In the genomic region with DNA sequence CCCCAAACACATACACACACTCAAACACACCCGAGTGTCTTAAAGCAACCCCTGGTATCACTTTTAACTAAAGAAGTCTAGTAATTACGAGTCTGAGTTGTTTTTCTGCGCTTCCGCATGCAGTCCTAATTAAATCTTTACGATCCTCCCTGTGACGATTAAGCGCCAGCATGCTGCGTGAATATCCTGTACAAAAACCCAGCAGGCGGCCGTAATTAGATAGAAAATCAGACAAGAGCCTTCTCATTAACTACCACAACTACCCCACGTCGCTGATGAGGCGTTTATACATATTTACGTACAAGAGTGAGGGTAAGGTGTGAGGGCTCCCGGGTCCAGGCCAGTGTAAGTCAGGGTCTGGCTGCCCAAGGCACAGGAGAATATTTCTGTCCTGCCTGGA, we compare ENCODE assay signal across 27 cellular contexts. TPM values are rescaled to one million over a fixed set of nuclear protein-coding genes. Genes with fewer than 3 reads are reported as not detected.
DNase-seq lines count a peak whose midpoint lies in the region; ATAC-seq and TF ChIP-seq lines count a peak whose summit lies in the region.
"Had no signal": no experiment of that assay in that cellular context is flagged by ENCODE, and none has a peak within 500 bp of the region (broad histone marks: within the 10 kb centered on the region; RNA-seq: fewer than 3 reads in every experiment).

No MANE protein-coding gene starts in this region.

- no peak overlapping the region for H3K27ac Mint-ChIP-seq in WTC11
- H3K27ac Mint-ChIP-seq in neural progenitor cell: no peak overlapping the region
- H3K27ac Mint-ChIP-seq in activated naive CD4-positive, alpha-beta T cell treated with anti-CD3 and anti-CD28 coated beads, Interleukin-2, amount 10 ng/mL, durations not matched to agents 7 days and 5 days: no peak overlapping the region
- H3K27ac Mint-ChIP-seq: activated CD4-positive, alpha-beta T cell treated with anti-CD3 and anti-CD28 coated beads, Interleukin-2, amount 10 ng/mL, durations not matched to agents 7 days and 5 days; CD4-positive, CD25-positive, alpha-beta regulatory T cell; natural killer cell treated with Interleukin-12 subunit alpha and Interleukin-12 subunit beta and Interleukin-15 and Interleukin-18, amount 100 ng/mL, for 72 hours; stimulated activated effector memory CD8-positive, alpha-beta T cell treated with anti-CD3 and anti-CD28 coated beads, Interleukin-12 subunit alpha, Interleukin-12 subunit beta, amount 100 ng/mL, for 72 hours had no signal

- H3F3A ChIP-seq in neural progenitor cell (ENCODE audit: low read depth): peaks cover 34% of the 10 kb centered on the region

- H3K27me3 ChIP-seq in neural progenitor cell (peaks cover 100% of the 10 kb centered on the region), brain microvascular endothelial cell (replicated peaks) (peaks cover 20% of the 10 kb centered on the region)

- in situ Hi-C loops in brain microvascular endothelial cell (cut with HindIII; ENCODE audit: low pct_ligation_motif_present, low sequenced_read_pairs): no loop called here

- no peak overlapping the region for H3K9ac ChIP-seq in neural progenitor cell

- H3K4me3 ChIP-seq in neural progenitor cell (no peak overlapping the region), brain microvascular endothelial cell (ENCODE audit: low read depth, low read length) (no peak overlapping the region)
- H3K4me3 ChIP-seq: pancreas had no signal

- DNase-seq in COR-L47 (lab: John Stamatoyannopoulos, UW) (peak; percentile 95), NCI-H1436 (lab: John Stamatoyannopoulos, UW) (peak; percentile 48), WTC11 (ENCODE audit: low spot score) (no peak), neural progenitor cell (ENCODE audit: low spot score) (peak; percentile 77), brain microvascular endothelial cell (no peak), NCI-H2107 (lab: John Stamatoyannopoulos, UW) (no peak), UCSD-AML1 (lab: John Stamatoyannopoulos, UW; ENCODE audit: unreplicated experiment) (no peak)
- DNase-seq in activated naive CD4-positive, alpha-beta T cell treated with anti-CD3 and anti-CD28 coated beads, Interleukin-2, amount 10 ng/mL, durations not matched to agents 7 days and 5 days: no peak
- DNase-seq: activated CD4-positive, alpha-beta T cell treated with anti-CD3 and anti-CD28 coated beads, Interleukin-2, amount 10 ng/mL, durations not matched to agents 7 days and 5 days; activated gamma-delta T cell treated with Interleukin-2 at 50 U/mL for 16 hours; activated T-cell treated with anti-CD3 and anti-CD28 coated beads, Interleukin-2, amount 50 U/mL, for 4 hours; CD4-positive, CD25-positive, alpha-beta regulatory T cell; cerebellar nuclear complex; islet precursor cell; KG1; MM.1S; NCI-H187; NCI-H345; pancreas; right cardiac atrium; stimulated activated CD4-positive, alpha-beta T cell treated with anti-CD3 and anti-CD28 coated beads, Interleukin-4, amount 100 ng/mL, for 24 hours had no signal

- TF ChIP-seq CTCF in WTC11 (IDR thresholded peaks at IDR 0.05) (no peak), neural progenitor cell (IDR thresholded peaks at IDR 0.05) (no peak), brain microvascular endothelial cell (IDR thresholded peaks at IDR 0.05; ENCODE audit: low read depth, low read length, missing control alignments) (no peak)

- CTCF ChIA-PET in WTC11 (lab: Charles Lee): no interaction called here
- CTCF ChIA-PET in activated naive CD4-positive, alpha-beta T cell treated with anti-CD3 and anti-CD28 coated beads, Interleukin-2, amount 10 ng/mL, durations not matched to agents 7 days and 5 days (lab: Charles Lee): no interaction called here

- peaks cover 100% of the 10 kb centered on the region for H3K27me3 Mint-ChIP-seq in WTC11 (ENCODE audit: low read depth)
- H3K27me3 Mint-ChIP-seq in neural progenitor cell (ENCODE audit: insufficient read depth, low read depth): peaks cover 89% of the 10 kb centered on the region
- peaks cover 59% of the 10 kb centered on the region for H3K27me3 Mint-ChIP-seq in activated naive CD4-positive, alpha-beta T cell treated with anti-CD3 and anti-CD28 coated beads, Interleukin-2, amount 10 ng/mL, durations not matched to agents 7 days and 5 days

- H3K9me3 ChIP-seq in neural progenitor cell (ENCODE audit: low read depth): no peaks in the 10 kb centered on the region
- H3K9me3 ChIP-seq: pancreas had no signal

- H3K27ac ChIP-seq in neural progenitor cell (no peak overlapping the region), brain microvascular endothelial cell (no peak overlapping the region)
- H3K27ac ChIP-seq: pancreas had no signal

- peaks cover 39% of the 10 kb centered on the region for H3K4me1 ChIP-seq in neural progenitor cell
- H3K4me1 ChIP-seq: pancreas had no signal

- H3K4me3 Mint-ChIP-seq in WTC11 (peak overlapping the region; percentile 27; the same call in 1 of the 2 replicates), neural progenitor cell (peak overlapping the region; percentile 44)
- H3K4me3 Mint-ChIP-seq in activated naive CD4-positive, alpha-beta T cell treated with anti-CD3 and anti-CD28 coated beads, Interleukin-2, amount 10 ng/mL, durations not matched to agents 7 days and 5 days: no peak overlapping the region
- H3K4me3 Mint-ChIP-seq: activated CD4-positive, alpha-beta T cell treated with anti-CD3 and anti-CD28 coated beads, Interleukin-2, amount 10 ng/mL, durations not matched to agents 7 days and 5 days; activated T-cell treated with anti-CD3 and anti-CD28 coated beads, Interleukin-2, amount 50 U/mL, for 4 hours; CD4-positive, CD25-positive, alpha-beta regulatory T cell; natural killer cell treated with Interleukin-12 subunit alpha and Interleukin-12 subunit beta and Interleukin-15 and Interleukin-18, amount 100 ng/mL, for 72 hours; stimulated activated effector memory CD8-positive, alpha-beta T cell treated with anti-CD3 and anti-CD28 coated beads, Interleukin-12 subunit alpha, Interleukin-12 subunit beta, amount 100 ng/mL, for 72 hours had no signal

- no peak for ATAC-seq in WTC11
- ATAC-seq: activated T-cell treated with anti-CD3 and anti-CD28 coated beads, Interleukin-2, amount 50 U/mL, for 4 hours; HCT116; natural killer cell treated with Interleukin-12 subunit alpha and Interleukin-12 subunit beta and Interleukin-15 and Interleukin-18, amount 100 ng/mL, for 72 hours; pancreas; right cardiac atrium; stimulated activated effector memory CD8-positive, alpha-beta T cell treated with anti-CD3 and anti-CD28 coated beads, Interleukin-12 subunit alpha, Interleukin-12 subunit beta, amount 100 ng/mL, for 72 hours had no signal

- H3K9me3 Mint-ChIP-seq in WTC11 (no peaks in the 10 kb centered on the region), neural progenitor cell (no peaks in the 10 kb centered on the region)
- no peaks in the 10 kb centered on the region for H3K9me3 Mint-ChIP-seq in activated naive CD4-positive, alpha-beta T cell treated with anti-CD3 and anti-CD28 coated beads, Interleukin-2, amount 10 ng/mL, durations not matched to agents 7 days and 5 days
- H3K9me3 Mint-ChIP-seq: activated CD4-positive, alpha-beta T cell treated with anti-CD3 and anti-CD28 coated beads, Interleukin-2, amount 10 ng/mL, durations not matched to agents 7 days and 5 days; activated T-cell treated with anti-CD3 and anti-CD28 coated beads, Interleukin-2, amount 50 U/mL, for 4 hours; natural killer cell treated with Interleukin-12 subunit alpha and Interleukin-12 subunit beta and Interleukin-15 and Interleukin-18, amount 100 ng/mL, for 72 hours; stimulated activated effector memory CD8-positive, alpha-beta T cell treated with anti-CD3 and anti-CD28 coated beads, Interleukin-12 subunit alpha, Interleukin-12 subunit beta, amount 100 ng/mL, for 72 hours had no signal

- no peaks in the 10 kb centered on the region for H3K36me3 ChIP-seq in neural progenitor cell
- H3K36me3 ChIP-seq in brain microvascular endothelial cell (replicated peaks): no peaks in the 10 kb centered on the region
- H3K36me3 ChIP-seq: pancreas had no signal

- POLR2A ChIA-PET in WTC11 (lab: Charles Lee): no interaction called here

- H4K20me1 ChIP-seq in neural progenitor cell (ENCODE audit: low read depth): peaks cover 71% of the 10 kb centered on the region

- H3K4me1 Mint-ChIP-seq in WTC11 (peaks cover 79% of the 10 kb centered on the region), neural progenitor cell (peaks cover 18% of the 10 kb centered on the region)
- no peaks in the 10 kb centered on the region for H3K4me1 Mint-ChIP-seq in activated naive CD4-positive, alpha-beta T cell treated with anti-CD3 and anti-CD28 coated beads, Interleukin-2, amount 10 ng/mL, durations not matched to agents 7 days and 5 days
- H3K4me1 Mint-ChIP-seq: activated CD4-positive, alpha-beta T cell treated with anti-CD3 and anti-CD28 coated beads, Interleukin-2, amount 10 ng/mL, durations not matched to agents 7 days and 5 days; CD4-positive, CD25-positive, alpha-beta regulatory T cell; stimulated activated effector memory CD8-positive, alpha-beta T cell treated with anti-CD3 and anti-CD28 coated beads, Interleukin-12 subunit alpha, Interleukin-12 subunit beta, amount 100 ng/mL, for 72 hours had no signal

- H3K36me3 Mint-ChIP-seq in WTC11 (no peaks in the 10 kb centered on the region), neural progenitor cell (peaks cover 1% of the 10 kb centered on the region)
- no peaks in the 10 kb centered on the region for H3K36me3 Mint-ChIP-seq in activated naive CD4-positive, alpha-beta T cell treated with anti-CD3 and anti-CD28 coated beads, Interleukin-2, amount 10 ng/mL, durations not matched to agents 7 days and 5 days
- H3K36me3 Mint-ChIP-seq: CD4-positive, CD25-positive, alpha-beta regulatory T cell; stimulated activated effector memory CD8-positive, alpha-beta T cell treated with anti-CD3 and anti-CD28 coated beads, Interleukin-12 subunit alpha, Interleukin-12 subunit beta, amount 100 ng/mL, for 72 hours had no signal

- H3K79me2 ChIP-seq in neural progenitor cell (ENCODE audit: low read depth): no peaks in the 10 kb centered on the region

- peak overlapping the region; percentile 11 for H3K4me2 ChIP-seq in neural progenitor cell

- H2AFZ ChIP-seq in neural progenitor cell (replicated peaks): no peak overlapping the region

TF ChIP-seq in WTC11, 78 proteins besides CTCF, POLR2A, EP300 and RAD21 (continues in another document):
- TF ChIP-seq KAT7 (CRISPR knock-in tag; IDR thresholded peaks at IDR 0.05; ENCODE audit: borderline replicate concordance) (no peak), FOXP1 (CRISPR knock-in tag; IDR thresholded peaks at IDR 0.05; ENCODE audit: borderline replicate concordance) (no peak), TEAD4 (CRISPR knock-in tag; IDR thresholded peaks at IDR 0.05) (no peak), SMAD4 (CRISPR knock-in tag; IDR thresholded peaks at IDR 0.05) (no peak), CBFB (CRISPR knock-in tag; IDR thresholded peaks at IDR 0.05; ENCODE audit: low read depth) (no peak)
- TF ChIP-seq, protein P1, sequence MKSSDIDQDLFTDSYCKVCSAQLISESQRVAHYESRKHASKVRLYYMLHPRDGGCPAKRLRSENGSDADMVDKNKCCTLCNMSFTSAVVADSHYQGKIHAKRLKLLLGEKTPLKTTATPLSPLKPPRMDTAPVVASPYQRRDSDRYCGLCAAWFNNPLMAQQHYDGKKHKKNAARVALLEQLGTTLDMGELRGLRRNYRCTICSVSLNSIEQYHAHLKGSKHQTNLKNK (CRISPR knock-in tag; IDR thresholded peaks at IDR 0.05): no peak

RNA-seq across cellular contexts. Expression of gene TFAP2B, which starts 8.1 kb away (rescaled TPM):
- not detected in 3 replicates for total RNA-seq in WTC11 (2021)
- total RNA-seq in neural progenitor cell (ENCODE audit: low replicate concordance): 0.15 TPM in 1 of 2 replicates, not detected in the other
- total RNA-seq: activated CD4-positive, alpha-beta T cell treated with anti-CD3 and anti-CD28 coated beads, Interleukin-2, amount 10 ng/mL, durations not matched to agents 7 days and 5 days; activated T-cell treated with anti-CD3 and anti-CD28 coated beads, Interleukin-2, amount 50 U/mL, for 4 hours; CD4-positive, CD25-positive, alpha-beta regulatory T cell; Daoy; mononuclear cell; natural killer cell treated with Interleukin-12 subunit alpha and Interleukin-12 subunit beta and Interleukin-15 and Interleukin-18, amount 100 ng/mL, for 72 hours; pancreas; right cardiac atrium; subcutaneous adipose tissue had no signal

Comparison
In these comparisons a context has a peak if more than half of its experiments do, and no peak if none do; other contexts are left out.
1. DNase-seq: peak in COR-L47 (single experiment), NCI-H1436 (single experiment) and neural progenitor cell (single experiment); none in WTC11 (single experiment), brain microvascular endothelial cell (single experiment), NCI-H2107 (single experiment), activated naive CD4-positive, alpha-beta T cell treated with anti-CD3 and anti-CD28 coated beads, Interleukin-2, amount 10 ng/mL, durations not matched to agents 7 days and 5 days (single experiment) and UCSD-AML1 (single experiment).